ENCODE assay signal across 24 cellular contexts in genomic region chr3:157327018-157327417, GRCh38.
"Had no signal": no experiment of that assay in that cellular context is flagged by ENCODE, and none has a peak within 500 bp of the region (broad histone marks: within the 10 kb centered on the region; RNA-seq: fewer than 3 reads in every experiment).

No MANE protein-coding gene starts in this region.

- H3K36me3 Mint-ChIP-seq: activated naive CD4-positive, alpha-beta T cell treated with anti-CD3 and anti-CD28 coated beads, Interleukin-2, amount 50 U/mL, for 72 hours had no signal

- H3K9me3 ChIP-seq: lower lobe of right lung, mucosa of descending colon, right lobe of liver, thoracic aorta had no signal

- H3K36me3 ChIP-seq: lower lobe of right lung, right lobe of liver, thoracic aorta had no signal

- ATAC-seq: activated naive CD4-positive, alpha-beta T cell treated with anti-CD3 and anti-CD28 coated beads, Interleukin-2, amount 50 U/mL, for 72 hours; esophagus mucosa; left lobe of liver; lower lobe of right lung; mucosa of descending colon; natural killer cell treated with Interleukin-12 subunit alpha and Interleukin-12 subunit beta and Interleukin-15 and Interleukin-18, amount 100 ng/mL, for 72 hours; stimulated activated naive CD8-positive, alpha-beta T cell treated with anti-CD3 and anti-CD28 coated beads, Interleukin-15, Interleukin-2, amounts not matched to agents 100 U/mL and 50 U/mL, for 24 hours had no signal

- H3K4me1 ChIP-seq: right lobe of liver had no signal

- H3K27me3 Mint-ChIP-seq: activated CD4-positive, alpha-beta T cell treated with anti-CD3 and anti-CD28 coated beads, Interleukin-2, amount 10 ng/mL, durations not matched to agents 7 days and 5 days; activated T-cell treated with anti-CD3 and anti-CD28 coated beads, Interleukin-2, amount 50 U/mL, for 24 hours; progenitor cell of endocrine pancreas had no signal

- H3K27ac Mint-ChIP-seq: activated CD4-positive, alpha-beta memory T cell treated with anti-CD3 and anti-CD28 coated beads, Interleukin-2, amount 10 ng/mL, durations not matched to agents 7 days and 5 days; activated CD4-positive, alpha-beta T cell treated with anti-CD3 and anti-CD28 coated beads, Interleukin-2, amount 10 ng/mL, durations not matched to agents 7 days and 5 days; activated naive CD4-positive, alpha-beta T cell treated with anti-CD3 and anti-CD28 coated beads, Interleukin-2, amount 50 U/mL, for 72 hours; activated T-cell treated with anti-CD3 and anti-CD28 coated beads, Interleukin-2, amount 50 U/mL, for 24 hours; natural killer cell treated with Interleukin-12 subunit alpha and Interleukin-12 subunit beta and Interleukin-15 and Interleukin-18, amount 100 ng/mL, for 72 hours; progenitor cell of endocrine pancreas; T-helper 1 cell treated with Interleukin-12 subunit alpha and Interleukin-12 subunit beta and Interleukin-4 antibody, amounts not matched to agents 30 μg/mL and 1 μg/mL, for 36 hours had no signal

- H3K4me3 Mint-ChIP-seq: activated CD4-positive, alpha-beta memory T cell treated with anti-CD3 and anti-CD28 coated beads, Interleukin-2, amount 10 ng/mL, durations not matched to agents 7 days and 5 days; activated CD4-positive, alpha-beta T cell treated with anti-CD3 and anti-CD28 coated beads, Interleukin-2, amount 10 ng/mL, durations not matched to agents 7 days and 5 days; activated T-cell treated with anti-CD3 and anti-CD28 coated beads, Interleukin-2, amount 50 U/mL, for 24 hours; natural killer cell treated with Interleukin-12 subunit alpha and Interleukin-12 subunit beta and Interleukin-15 and Interleukin-18, amount 100 ng/mL, for 72 hours; T-helper 1 cell treated with Interleukin-12 subunit alpha and Interleukin-12 subunit beta and Interleukin-4 antibody, amounts not matched to agents 30 μg/mL and 1 μg/mL, for 36 hours had no signal

- H3K4me1 Mint-ChIP-seq: activated CD4-positive, alpha-beta memory T cell treated with anti-CD3 and anti-CD28 coated beads, Interleukin-2, amount 10 ng/mL, durations not matched to agents 7 days and 5 days; activated CD4-positive, alpha-beta T cell treated with anti-CD3 and anti-CD28 coated beads, Interleukin-2, amount 10 ng/mL, durations not matched to agents 7 days and 5 days had no signal

- DNase-seq: activated CD4-positive, alpha-beta memory T cell treated with anti-CD3 and anti-CD28 coated beads, Interleukin-2, amount 10 ng/mL, durations not matched to agents 7 days and 5 days; activated CD4-positive, alpha-beta T cell treated with anti-CD3 and anti-CD28 coated beads for 1 hour; activated CD4-positive, alpha-beta T cell treated with anti-CD3 and anti-CD28 coated beads, Interleukin-2, amount 10 ng/mL, durations not matched to agents 7 days and 5 days; activated CD8-positive, alpha-beta memory T cell treated with anti-CD3 and anti-CD28 coated beads, Interleukin-2, amount 50 U/mL, for 48 hours; activated T-cell treated with anti-CD3 and anti-CD28 coated beads, Interleukin-2, amount 50 U/mL, for 24 hours; cerebellar nuclear complex; dorsolateral prefrontal cortex; effector memory CD4-positive, alpha-beta T cell; kidney glomerular epithelial cell; lower lobe of right lung; mucosa of descending colon; right lobe of liver; stimulated activated CD4-positive, alpha-beta T cell treated with anti-CD3 and anti-CD28 coated beads, Interleukin-2, amount 100 ng/mL, for 48 hours; stimulated activated naive CD8-positive, alpha-beta T cell treated with anti-CD3 and anti-CD28 coated beads, Interleukin-15, Interleukin-2, amounts not matched to agents 100 U/mL and 50 U/mL, for 24 hours; T-helper 9 cell; trophoblast cell had no signal

- H3K4me3 ChIP-seq: coronary artery, dorsolateral prefrontal cortex, lower lobe of right lung, mucosa of descending colon, right lobe of liver, thoracic aorta had no signal

- H3K27ac ChIP-seq: coronary artery, dorsolateral prefrontal cortex, lower lobe of right lung, right lobe of liver, thoracic aorta had no signal

- H3K27me3 ChIP-seq: dorsolateral prefrontal cortex, right lobe of liver had no signal

- H3K9me3 Mint-ChIP-seq: activated CD4-positive, alpha-beta memory T cell treated with anti-CD3 and anti-CD28 coated beads, Interleukin-2, amount 10 ng/mL, durations not matched to agents 7 days and 5 days; activated CD4-positive, alpha-beta T cell treated with anti-CD3 and anti-CD28 coated beads, Interleukin-2, amount 10 ng/mL, durations not matched to agents 7 days and 5 days; activated naive CD4-positive, alpha-beta T cell treated with anti-CD3 and anti-CD28 coated beads, Interleukin-2, amount 50 U/mL, for 72 hours; activated T-cell treated with anti-CD3 and anti-CD28 coated beads, Interleukin-2, amount 50 U/mL, for 24 hours; T-helper 1 cell treated with Interleukin-12 subunit alpha and Interleukin-12 subunit beta and Interleukin-4 antibody, amounts not matched to agents 30 μg/mL and 1 μg/mL, for 36 hours had no signal
